Comparison of ENCODE assay signal across 23 cellular contexts in the genomic region with DNA sequence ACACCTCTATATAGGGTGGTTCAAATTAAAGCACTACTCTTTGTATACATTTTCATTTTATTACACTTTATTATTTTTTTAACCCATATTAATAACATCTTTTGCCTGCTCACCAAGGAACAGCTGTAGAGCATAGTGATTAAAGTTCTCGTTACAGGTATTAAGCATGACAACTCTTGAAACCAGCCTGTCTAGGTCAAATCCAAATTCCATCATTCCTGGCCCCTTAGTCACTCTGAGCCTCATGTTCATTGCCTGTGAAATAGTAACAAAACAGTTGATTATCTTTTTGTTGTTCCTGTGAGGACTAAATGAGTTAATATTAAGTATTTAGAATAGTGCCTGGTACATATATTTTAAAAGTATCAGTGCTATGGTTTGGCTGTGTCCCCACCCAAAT.
"Had no signal": no experiment of that assay in that cellular context is flagged by ENCODE, and none has a peak within 500 bp of the region (broad histone marks: within the 10 kb centered on the region; RNA-seq: fewer than 3 reads in every experiment).

No MANE protein-coding gene starts in this region.

- H3K27ac ChIP-seq: gastroesophageal sphincter, neural progenitor cell, parathyroid adenoma, psoas muscle, spleen, tibial nerve had no signal

- H3K9me3 ChIP-seq: gastroesophageal sphincter, psoas muscle, tibial nerve had no signal

- H3K79me2 ChIP-seq: parathyroid adenoma had no signal

- DNase-seq: activated CD4-positive, alpha-beta memory T cell treated with anti-CD3 and anti-CD28 coated beads, Interleukin-2, amount 10 ng/mL, durations not matched to agents 7 days and 5 days; activated CD4-positive, alpha-beta T cell treated with anti-CD3 and anti-CD28 coated beads for 1 hour; activated CD4-positive, alpha-beta T cell treated with anti-CD3 and anti-CD28 coated beads, Interleukin-2, amount 10 ng/mL, durations not matched to agents 7 days and 5 days; activated CD8-positive, alpha-beta memory T cell treated with anti-CD3 and anti-CD28 coated beads, Interleukin-2, amount 50 U/mL, for 48 hours; activated gamma-delta T cell treated with Interleukin-2 at 50 U/mL for 16 hours; activated naive CD4-positive, alpha-beta T cell treated with anti-CD3 and anti-CD28 coated beads, Interleukin-2, amount 50 U/mL, for 16 hours; activated T-cell treated with anti-CD3 and anti-CD28 coated beads, Interleukin-2, amount 50 U/mL, for 4 hours; amniotic stem cell; effector CD8-positive, alpha-beta T cell; head of caudate nucleus; hippocampal formation; mesenchymal stem cell; natural killer cell; occipital lobe; psoas muscle; right cardiac atrium; spleen; stimulated activated naive CD4-positive, alpha-beta T cell treated with Interleukin-2 at 50 U/mL for 16 hours; T-helper 2 cell had no signal

- H3K9ac ChIP-seq: neural progenitor cell, parathyroid adenoma had no signal

- H2AFZ ChIP-seq: neural progenitor cell, parathyroid adenoma had no signal

- H3K4me1 ChIP-seq: gastroesophageal sphincter, parathyroid adenoma, psoas muscle, spleen, tibial nerve had no signal

- H3K4me3 ChIP-seq: gastroesophageal sphincter, neural progenitor cell, psoas muscle, spleen, tibial nerve had no signal

- H3K27me3 ChIP-seq: gastroesophageal sphincter, neural progenitor cell, spleen, tibial nerve had no signal

- H3K36me3 ChIP-seq: gastroesophageal sphincter, neural progenitor cell, spleen, tibial nerve had no signal
